Comparison of ENCODE assay signal across 31 cellular contexts in the genomic region with DNA sequence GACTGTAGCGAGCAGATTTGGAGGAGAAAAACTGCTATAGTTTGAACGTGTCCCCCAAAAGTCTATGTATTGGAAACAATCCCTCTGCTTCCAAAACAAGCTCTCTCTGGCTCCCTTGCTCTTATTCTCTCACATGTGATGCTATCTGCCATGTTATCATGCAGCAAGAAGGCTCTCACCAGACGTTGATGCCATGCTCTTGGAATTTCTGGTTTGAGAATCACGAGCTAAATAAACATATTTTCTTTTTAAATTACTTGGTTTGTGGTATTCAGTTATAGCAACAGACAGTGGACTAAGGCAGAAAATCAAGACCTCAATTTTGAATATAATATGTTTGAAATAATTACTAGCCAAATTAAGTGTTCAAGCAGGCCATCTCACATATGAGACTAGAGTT. TPM values are rescaled to one million over a fixed set of nuclear protein-coding genes. Genes with fewer than 3 reads are reported as not detected.
"Had no signal": no experiment of that assay in that cellular context is flagged by ENCODE, and none has a peak within 500 bp of the region (broad histone marks: within the 10 kb centered on the region; RNA-seq: fewer than 3 reads in every experiment).

No MANE protein-coding gene starts in this region.

- H3K27me3 ChIP-seq: body of pancreas, hepatocyte, neutrophil, ovary, right lobe of liver, uterus had no signal

- H3K9me3 ChIP-seq: body of pancreas, neutrophil, ovary, right lobe of liver, thoracic aorta, uterus had no signal

- H3K4me3 ChIP-seq: body of pancreas, hepatocyte, ovary, right lobe of liver, skin epidermis, thoracic aorta, uterus had no signal

- H3K79me2 ChIP-seq: hepatocyte had no signal

- H3K4me2 ChIP-seq: hepatocyte had no signal

- H3K27ac ChIP-seq: body of pancreas, hepatocyte, neutrophil, ovary, right lobe of liver, skin epidermis, thoracic aorta, uterus had no signal

- DNase-seq: activated CD4-positive, alpha-beta memory T cell treated with anti-CD3 and anti-CD28 coated beads, Interleukin-2, amount 10 ng/mL, durations not matched to agents 7 days and 5 days; activated CD4-positive, alpha-beta T cell treated with anti-CD3 and anti-CD28 coated beads, Interleukin-2, amount 10 ng/mL, durations not matched to agents 7 days and 5 days; activated CD4-positive, CD25-positive, alpha-beta regulatory T cell treated with anti-CD3 and anti-CD28 coated beads, Interleukin-2, amount 50 U/mL, for 72 hours; activated CD8-positive, alpha-beta memory T cell treated with anti-CD3 and anti-CD28 coated beads, Interleukin-2, amount 50 U/mL, for 48 hours; activated gamma-delta T cell; activated naive CD4-positive, alpha-beta T cell treated with anti-CD3 and anti-CD28 coated beads, Interleukin-2, amount 50 U/mL, for 16 hours; activated T-cell treated with anti-CD3 and anti-CD28 coated beads, Interleukin-2, amount 50 U/mL, for 24 hours; amygdala; body of pancreas; islet precursor cell; naive B cell; nephron progenitor cell; ovary; right lobe of liver; stimulated activated CD4-positive, alpha-beta T cell treated with anti-CD3 and anti-CD28 coated beads, Interleukin-12 subunit alpha, Interleukin-12 subunit beta, amount 100 ng/mL, for 4 hours; stimulated activated CD4-positive, alpha-beta T cell treated with anti-CD3 and anti-CD28 coated beads, Interleukin-4, amount 100 ng/mL, for 1 hour; stimulated activated naive CD8-positive, alpha-beta T cell treated with anti-CD3 and anti-CD28 coated beads, Interleukin-15, Interleukin-2, amounts not matched to agents 100 U/mL and 50 U/mL, for 24 hours; T-helper 2 cell; uterus had no signal

- H3K4me1 ChIP-seq: body of pancreas, right lobe of liver, uterus had no signal

- ATAC-seq: body of pancreas; stimulated activated naive CD8-positive, alpha-beta T cell treated with anti-CD3 and anti-CD28 coated beads, Interleukin-15, Interleukin-2, amounts not matched to agents 100 U/mL and 50 U/mL, for 24 hours had no signal

- H3K36me3 ChIP-seq: neutrophil, ovary, right lobe of liver, thoracic aorta, uterus had no signal

- H2AFZ ChIP-seq: hepatocyte had no signal

RNA-seq across cellular contexts. Expression of gene GNAT3, which starts 17.5 kb away (rescaled TPM):
- total RNA-seq: activated CD4-positive, alpha-beta memory T cell treated with anti-CD3 and anti-CD28 coated beads, Interleukin-2, amount 10 ng/mL, durations not matched to agents 7 days and 5 days; activated CD4-positive, alpha-beta T cell treated with anti-CD3 and anti-CD28 coated beads, Interleukin-2, amount 10 ng/mL, durations not matched to agents 7 days and 5 days; cardiac septum; endothelial cell of umbilical vein; frontal cortex; hepatocyte; liver; mesothelial cell of epicardium; ovary; progenitor cell of endocrine pancreas; renal cortical epithelial cell; right lobe of liver; thoracic aorta; uterus had no signal
- polyA plus RNA-seq: endothelial cell of umbilical vein, esophagus, hepatocyte, liver, ovary had no signal
